ENCODE assay signal across 23 cellular contexts in the genomic region with DNA sequence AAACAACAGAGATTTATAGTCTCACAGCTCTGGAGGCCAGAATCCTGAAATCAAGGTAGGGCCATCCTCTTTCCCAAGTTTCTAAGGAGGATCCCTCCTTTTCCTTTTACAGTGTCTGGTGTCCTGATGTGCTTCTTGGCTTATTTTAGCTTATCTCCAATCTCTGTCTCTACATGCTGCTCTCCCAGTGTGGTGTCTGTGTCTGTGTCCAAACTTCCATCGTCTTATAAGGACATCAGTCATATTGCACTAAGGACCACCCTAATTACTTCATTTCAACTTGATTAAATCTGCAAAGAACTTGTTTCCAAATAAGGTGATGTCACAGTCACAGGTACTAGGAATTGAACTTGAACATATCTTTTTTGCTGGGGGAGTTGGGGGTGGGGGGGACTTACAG.
A peak's percentile ranks its signal among the peaks of the same experiment; 100 is the strongest.
DNase-seq lines count a peak whose midpoint lies in the region; ATAC-seq and TF ChIP-seq lines count a peak whose summit lies in the region.
"Had no signal": no experiment of that assay in that cellular context is flagged by ENCODE, and none has a peak within 500 bp of the region (broad histone marks: within the 10 kb centered on the region; RNA-seq: fewer than 3 reads in every experiment).

No MANE protein-coding gene starts in this region.

- peak overlapping the region; percentile 89 to 97 (median 90) for H3K27ac Mint-ChIP-seq in nephron
- H3K27ac Mint-ChIP-seq: CD14-positive monocyte; CD4-positive, alpha-beta memory T cell; CD4-positive, CD25-positive, alpha-beta regulatory T cell; CD8-positive, alpha-beta memory T cell had no signal

- no peak overlapping the region for H3K27ac ChIP-seq in esophagus muscularis mucosa (replicated peaks in 1 of 4)
- no peak overlapping the region for H3K27ac ChIP-seq in foreskin keratinocyte
- H3K27ac ChIP-seq: BLaER1 had no signal

- no peak for ATAC-seq in HG02885 (IDR thresholded peaks at IDR 0.05; ENCODE audit: poor library complexity, unreplicated experiment)
- no peak for ATAC-seq in foreskin keratinocyte
- no peak for ATAC-seq in omental fat pad (ENCODE audit: low FRiP score)

- TF ChIP-seq EP300 in esophagus muscularis mucosa (IDR thresholded peaks at IDR 0.05), result no peak

- no peaks in the 10 kb centered on the region for H3K9me3 ChIP-seq in esophagus muscularis mucosa
- H3K9me3 ChIP-seq: BE2C, BLaER1 had no signal

- H3K9me3 Mint-ChIP-seq in nephron, result peaks cover 23% of the 10 kb centered on the region

- peak; percentile 91 for DNase-seq in SK-N-DZ (ENCODE audit: low spot score)
- DNase-seq in esophagus muscularis mucosa (ENCODE audit: extremely low spot score), result peak; percentile 42
- DNase-seq in foreskin keratinocyte, result no peak
- DNase-seq in omental fat pad (ENCODE audit: low spot score), result no peak
- DNase-seq: 8988T; ACHN; BE2C; C1 segment of cervical spinal cord; CD4-positive, alpha-beta memory T cell; CD4-positive, CD25-positive, alpha-beta regulatory T cell; CD8-positive, alpha-beta memory T cell; COR-L47; DMS 273 treated with DMSO at 0.1 percent for 48 hours; DMS153; DMS53; DMS79; DND-41; EL; GDM1 had no signal

- intact Hi-C loops in esophagus muscularis mucosa (cut with DNase I), result no loop called here

- no peak overlapping the region for H3K4me3 ChIP-seq in esophagus muscularis mucosa
- H3K4me3 ChIP-seq: BLaER1 had no signal

- H3K27me3 ChIP-seq in esophagus muscularis mucosa (no peaks in the 10 kb centered on the region), foreskin keratinocyte (no peaks in the 10 kb centered on the region)
- H3K27me3 ChIP-seq: BE2C, BLaER1 had no signal

- no peaks in the 10 kb centered on the region for H3K4me1 ChIP-seq in esophagus muscularis mucosa
- no peaks in the 10 kb centered on the region for H3K4me1 ChIP-seq in foreskin keratinocyte
- H3K4me1 ChIP-seq: BE2C, BLaER1 had no signal

- H3K27me3 Mint-ChIP-seq in nephron (ENCODE audit: low read depth), result peaks cover 3% of the 10 kb centered on the region
- H3K27me3 Mint-ChIP-seq: CD4-positive, CD25-positive, alpha-beta regulatory T cell; CD8-positive, alpha-beta memory T cell had no signal

- H3K36me3 Mint-ChIP-seq in nephron (ENCODE audit: low read depth), result peaks cover 8% of the 10 kb centered on the region
- H3K36me3 Mint-ChIP-seq: CD14-positive monocyte; CD4-positive, alpha-beta memory T cell; CD4-positive, CD25-positive, alpha-beta regulatory T cell; CD8-positive, alpha-beta memory T cell had no signal

- peaks cover 51% of the 10 kb centered on the region for H3K4me1 Mint-ChIP-seq in nephron
- H3K4me1 Mint-ChIP-seq: CD14-positive monocyte; CD4-positive, alpha-beta memory T cell; CD4-positive, CD25-positive, alpha-beta regulatory T cell; CD8-positive, alpha-beta memory T cell had no signal

- H3K4me3 Mint-ChIP-seq in nephron, result no peak overlapping the region
- H3K4me3 Mint-ChIP-seq: CD14-positive monocyte; CD4-positive, CD25-positive, alpha-beta regulatory T cell; CD8-positive, alpha-beta memory T cell had no signal

- TF ChIP-seq CTCF in esophagus muscularis mucosa (IDR thresholded peaks at IDR 0.05), result no peak
- TF ChIP-seq CTCF in nephron (IDR thresholded peaks at IDR 0.05; ENCODE audit: unreplicated experiment in 3 of 3), result no peak
- TF ChIP-seq CTCF in foreskin keratinocyte (conservative IDR thresholded peaks at IDR 0.05), result no peak
- no peak for TF ChIP-seq CTCF in omental fat pad (IDR thresholded peaks at IDR 0.05)

- H3K36me3 ChIP-seq in esophagus muscularis mucosa, result no peaks in the 10 kb centered on the region
- H3K36me3 ChIP-seq: BE2C, BLaER1 had no signal

- no peak for TF ChIP-seq POLR2A in esophagus muscularis mucosa (IDR thresholded peaks at IDR 0.05; ENCODE audit: low read depth)

- WGBS in esophagus muscularis mucosa, result 60% methylated on average over 1 of the region's 1 CpG

Comparison
In these comparisons a context has a peak if more than half of its experiments do, and no peak if none do; other contexts are left out.
1. DNase-seq: peak in SK-N-DZ (single experiment) and esophagus muscularis mucosa (single experiment); none in foreskin keratinocyte (0 of 2) and omental fat pad (single experiment).